ENCODE assay signal across 8 cellular contexts in the genomic region with DNA sequence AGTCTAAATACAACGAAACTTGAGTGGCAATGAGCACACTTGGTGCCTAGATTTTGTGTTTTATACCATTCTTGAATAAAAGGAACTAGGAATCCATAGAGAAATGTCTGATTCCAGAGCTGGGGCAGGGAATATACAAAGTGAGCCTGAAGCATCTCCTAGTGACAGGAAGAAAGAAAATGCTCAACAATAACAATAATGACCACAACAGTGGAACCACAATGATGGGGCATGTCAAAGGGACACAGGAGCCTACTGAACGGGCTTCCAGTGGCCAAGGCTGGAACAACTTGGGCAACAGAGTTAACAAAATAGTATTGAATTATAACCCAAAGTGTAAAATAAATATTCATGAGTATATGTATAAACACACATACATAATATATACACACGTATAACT.
"Had no signal": no experiment of that assay in that cellular context is flagged by ENCODE, and none has a peak within 500 bp of the region (broad histone marks: within the 10 kb centered on the region; RNA-seq: fewer than 3 reads in every experiment).

No MANE protein-coding gene starts in this region.

- H3K9me3 Mint-ChIP-seq: GM23338 had no signal

- H3K27ac Mint-ChIP-seq: GM23338 had no signal

- H3K36me3 ChIP-seq: HAP-1 had no signal

- H3K4me3 Mint-ChIP-seq: GM23338 had no signal

- H3K27ac ChIP-seq: HL-60 had no signal

- H3K9me3 ChIP-seq: HAP-1 had no signal

- H3K4me1 ChIP-seq: HAP-1 had no signal

- DNase-seq: H7, IMR-90, KG1 had no signal

- ATAC-seq: GM23338, HepG2, K562 had no signal

- H3K4me3 ChIP-seq: GM23338, HAP-1, K562 had no signal
